In the genomic region with DNA sequence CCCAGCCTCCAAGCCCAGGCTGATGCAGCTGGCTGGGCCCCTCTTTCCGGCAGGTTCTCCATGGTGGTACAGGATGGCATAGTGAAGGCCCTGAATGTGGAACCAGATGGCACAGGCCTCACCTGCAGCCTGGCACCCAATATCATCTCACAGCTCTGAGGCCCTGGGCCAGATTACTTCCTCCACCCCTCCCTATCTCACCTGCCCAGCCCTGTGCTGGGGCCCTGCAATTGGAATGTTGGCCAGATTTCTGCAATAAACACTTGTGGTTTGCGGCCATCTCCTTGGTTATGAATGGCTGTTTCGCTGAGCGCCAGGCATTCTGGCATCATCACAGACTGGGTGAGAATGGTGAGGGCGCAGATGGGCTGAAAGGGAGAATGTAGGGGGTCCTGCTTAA, we compare ENCODE assay signal across 15 cellular contexts. TPM values are rescaled to one million over a fixed set of nuclear protein-coding genes. Genes with fewer than 3 reads are reported as not detected.
DNase-seq lines count a peak whose midpoint lies in the region; ATAC-seq and TF ChIP-seq lines count a peak whose summit lies in the region.
"Had no signal": no experiment of that assay in that cellular context is flagged by ENCODE, and none has a peak within 500 bp of the region (broad histone marks: within the 10 kb centered on the region; RNA-seq: fewer than 3 reads in every experiment).

No MANE protein-coding gene starts in this region.

- no peak for ATAC-seq in activated naive CD8-positive, alpha-beta T cell treated with anti-CD3 and anti-CD28 coated beads, Interleukin-2, amount 10 ng/mL, durations not matched to agents 7 days and 5 days (ENCODE audit: low read depth)
- no peak for ATAC-seq in HG03280 (IDR thresholded peaks at IDR 0.05; ENCODE audit: unreplicated experiment)
- ATAC-seq in GM21447 (IDR thresholded peaks at IDR 0.05; ENCODE audit: unreplicated experiment) = no peak
- ATAC-seq: GM23338, left ventricle myocardium superior had no signal

- POLR2A ChIA-PET in activated naive CD8-positive, alpha-beta T cell treated with anti-CD3 and anti-CD28 coated beads, Interleukin-2, amount 10 ng/mL, durations not matched to agents 7 days and 5 days (lab: Charles Lee) = interaction anchor here (0.7 to 1.0 kb wide), 2 partner anchors 10 to 445 kb away, joined by 3 to 4 read pairs; no protein-coding TSS in a partner anchor
- POLR2A ChIA-PET in OCI-LY7 (lab: Charles Lee) = interaction anchor here (0.6 kb wide), 1 partner anchor 21 kb away, joined by 5 read pairs; no protein-coding TSS in a partner anchor

- no TSS peak for BruUV-seq in OCI-LY7 (replicated peaks; lab: Mats Ljungman, UMichigan)

- H3K4me2 ChIP-seq in OCI-LY7 (ENCODE audit: low read length) = no peak overlapping the region
- H3K4me2 ChIP-seq: GM23338 had no signal

- H4K20me1 ChIP-seq in OCI-LY7 (ENCODE audit: insufficient read depth, low read length) = no peaks in the 10 kb centered on the region

- peaks cover 9 to 13% of the 10 kb centered on the region in 2 donors for H3K36me3 ChIP-seq in mucosa of rectum (ENCODE audit: control insufficient read depth in 2 of 2, insufficient read depth in 2 of 2, low read length in 2 of 2)
- H3K36me3 ChIP-seq in OCI-LY7 (ENCODE audit: insufficient read depth, low read length) = peaks cover 44% of the 10 kb centered on the region; the same call in 1 of the 2 replicates

- TF ChIP-seq CTCF in OCI-LY7 (conservative IDR thresholded peaks at IDR 0.05; ENCODE audit: low read length) = no peak

- no peaks in the 10 kb centered on the region for H3K9me2 ChIP-seq in OCI-LY7 (ENCODE audit: insufficient read depth, low read length)

- intact Hi-C loops in OCI-LY7 (cut with micrococcal nuclease; ENCODE audit: unreplicated experiment) = no loop called here

- H3K4me3 Mint-ChIP-seq in activated naive CD8-positive, alpha-beta T cell treated with anti-CD3 and anti-CD28 coated beads, Interleukin-2, amount 10 ng/mL, durations not matched to agents 7 days and 5 days = no peak overlapping the region
- H3K4me3 Mint-ChIP-seq in activated naive CD8-positive, alpha-beta T cell treated with anti-CD3 and anti-CD28 coated beads for 36 hours = no peak overlapping the region
- H3K4me3 Mint-ChIP-seq: activated naive CD4-positive, alpha-beta T cell treated with anti-CD3 and anti-CD28 coated beads for 36 hours; dendritic cell treated with granulocyte-macrophage colony-stimulating factor and Interleukin-4, amounts not matched to agents 40 ng/mL and 50 ng/mL, for 4 days; GM23338 had no signal

- no peak overlapping the region for H2AFZ ChIP-seq in OCI-LY7 (ENCODE audit: low read length)
- H2AFZ ChIP-seq: GM23338 had no signal

- H3K4me1 ChIP-seq in mucosa of rectum (ENCODE audit: control insufficient read depth in 2 of 2, insufficient read depth in 2 of 2, low read length in 2 of 2) (peaks cover 40 to 42% of the 10 kb centered on the region in 2 donors), OCI-LY7 (ENCODE audit: insufficient read depth, low read length, poor library complexity, severe bottlenecking) (peaks cover 13% of the 10 kb centered on the region)

- H3K4me3 ChIP-seq in mucosa of rectum (ENCODE audit: low read length in 2 of 2) (peak overlapping the region in 1 of 2 donors; percentile 13), OCI-LY7 (ENCODE audit: low read depth, low read length, poor library complexity, severe bottlenecking) (no peak overlapping the region)
- H3K4me3 ChIP-seq: GM23338 had no signal

- peak overlapping the region in 1 of 2 donors; percentile 45 for H3K9ac ChIP-seq in mucosa of rectum (ENCODE audit: low read depth in 1 of 2, low read length in 2 of 2)

- CTCF ChIA-PET in OCI-LY7 (lab: Charles Lee; ENCODE audit: unreplicated experiment) = no interaction called here

- peaks cover 6% of the 10 kb centered on the region for H3K36me3 Mint-ChIP-seq in activated naive CD8-positive, alpha-beta T cell treated with anti-CD3 and anti-CD28 coated beads, Interleukin-2, amount 10 ng/mL, durations not matched to agents 7 days and 5 days
- peaks cover 23% of the 10 kb centered on the region for H3K36me3 Mint-ChIP-seq in activated naive CD8-positive, alpha-beta T cell treated with anti-CD3 and anti-CD28 coated beads for 36 hours

- peak overlapping the region; percentile 2 for H3K27ac Mint-ChIP-seq in activated naive CD8-positive, alpha-beta T cell treated with anti-CD3 and anti-CD28 coated beads, Interleukin-2, amount 10 ng/mL, durations not matched to agents 7 days and 5 days
- H3K27ac Mint-ChIP-seq in activated naive CD8-positive, alpha-beta T cell treated with anti-CD3 and anti-CD28 coated beads for 36 hours = no peak overlapping the region
- H3K27ac Mint-ChIP-seq: activated naive CD4-positive, alpha-beta T cell treated with anti-CD3 and anti-CD28 coated beads for 36 hours; dendritic cell treated with granulocyte-macrophage colony-stimulating factor and Interleukin-4, amounts not matched to agents 40 ng/mL and 50 ng/mL, for 4 days; GM23338 had no signal

- peaks cover 17% of the 10 kb centered on the region; the same call in 1 of the 2 replicates for H3K79me2 ChIP-seq in OCI-LY7 (ENCODE audit: insufficient read depth, low read depth, low read length)

- H3K4me1 Mint-ChIP-seq in activated naive CD8-positive, alpha-beta T cell treated with anti-CD3 and anti-CD28 coated beads, Interleukin-2, amount 10 ng/mL, durations not matched to agents 7 days and 5 days = peaks cover 18% of the 10 kb centered on the region
- peaks cover 29% of the 10 kb centered on the region for H3K4me1 Mint-ChIP-seq in activated naive CD8-positive, alpha-beta T cell treated with anti-CD3 and anti-CD28 coated beads for 36 hours

- H3K27me3 Mint-ChIP-seq in activated naive CD8-positive, alpha-beta T cell treated with anti-CD3 and anti-CD28 coated beads, Interleukin-2, amount 10 ng/mL, durations not matched to agents 7 days and 5 days = no peaks in the 10 kb centered on the region
- H3K27me3 Mint-ChIP-seq in activated naive CD8-positive, alpha-beta T cell treated with anti-CD3 and anti-CD28 coated beads for 36 hours = no peaks in the 10 kb centered on the region
- H3K27me3 Mint-ChIP-seq: dendritic cell treated with granulocyte-macrophage colony-stimulating factor and Interleukin-4, amounts not matched to agents 40 ng/mL and 50 ng/mL, for 4 days had no signal

- H3K27me3 ChIP-seq in mucosa of rectum (ENCODE audit: control insufficient read depth in 2 of 2, insufficient read depth in 2 of 2, low read length in 2 of 2) = no peaks in the 10 kb centered on the region

- H3K27ac ChIP-seq in mucosa of rectum (ENCODE audit: low read depth in 2 of 2, low read length in 2 of 2) (peak overlapping the region; percentile 98 to 100), OCI-LY7 (ENCODE audit: low read depth, low read length, poor library complexity, severe bottlenecking) (no peak overlapping the region)

- no peaks in the 10 kb centered on the region for H3K9me3 Mint-ChIP-seq in activated naive CD8-positive, alpha-beta T cell treated with anti-CD3 and anti-CD28 coated beads, Interleukin-2, amount 10 ng/mL, durations not matched to agents 7 days and 5 days
- H3K9me3 Mint-ChIP-seq in activated naive CD8-positive, alpha-beta T cell treated with anti-CD3 and anti-CD28 coated beads for 36 hours = no peaks in the 10 kb centered on the region
- H3K9me3 Mint-ChIP-seq: activated naive CD4-positive, alpha-beta T cell treated with anti-CD3 and anti-CD28 coated beads for 36 hours; dendritic cell treated with granulocyte-macrophage colony-stimulating factor and Interleukin-4, amounts not matched to agents 40 ng/mL and 50 ng/mL, for 4 days; GM23338 had no signal

- no peak for DNase-seq in activated naive CD8-positive, alpha-beta T cell treated with anti-CD3 and anti-CD28 coated beads, Interleukin-2, amount 10 ng/mL, durations not matched to agents 7 days and 5 days
- no peak for DNase-seq in activated naive CD8-positive, alpha-beta T cell treated with anti-CD3 and anti-CD28 coated beads for 36 hours
- DNase-seq in cerebellar cortex (ENCODE audit: low spot score) (peak; percentile 54), NCI-H748 treated with DMSO at 0.1 percent for 48 hours (lab: John Stamatoyannopoulos, UW) (no peak), OCI-LY7 (ENCODE audit: low spot score) (no peak)
- DNase-seq: activated CD4-positive, alpha-beta T cell treated with anti-CD3 and anti-CD28 coated beads, Interleukin-2, amount 50 U/mL, for 4 hours; activated naive CD4-positive, alpha-beta T cell treated with anti-CD3 and anti-CD28 coated beads for 36 hours; NCI-H1105 had no signal

- no peaks in the 10 kb centered on the region for H3K9me3 ChIP-seq in mucosa of rectum (ENCODE audit: control insufficient read depth in 2 of 2, low read length in 2 of 2)
- H3K9me3 ChIP-seq in OCI-LY7 (ENCODE audit: low read length) = no peaks in the 10 kb centered on the region

RNA-seq across cellular contexts. Expression of a gene that starts 3.6 kb away (rescaled TPM):
- 10 to 100 TPM; 85.1 to 91.2 TPM for total RNA-seq in activated naive CD8-positive, alpha-beta T cell treated with anti-CD3 and anti-CD28 coated beads, Interleukin-2, amount 10 ng/mL, durations not matched to agents 7 days and 5 days
- 100 to 1,000 TPM; 111 to 116 TPM for total RNA-seq in activated naive CD8-positive, alpha-beta T cell treated with anti-CD3 and anti-CD28 coated beads for 36 hours
- 177 and 200 TPM in 2 replicates for total RNA-seq in OCI-LY7 (2014; rRNA removed; shearing (Covaris generic))
- 168 and 217 TPM in 2 replicates for total RNA-seq in OCI-LY7 (2022)

RNA-seq across cellular contexts. Expression of a gene that starts 4.2 kb away (rescaled TPM):
- total RNA-seq in activated naive CD8-positive, alpha-beta T cell treated with anti-CD3 and anti-CD28 coated beads, Interleukin-2, amount 10 ng/mL, durations not matched to agents 7 days and 5 days = 100 to 1,000 TPM; 140 to 151 TPM
- total RNA-seq in activated naive CD8-positive, alpha-beta T cell treated with anti-CD3 and anti-CD28 coated beads for 36 hours = 100 to 1,000 TPM; 235 to 248 TPM
- total RNA-seq in OCI-LY7 (2014; rRNA removed; shearing (Covaris generic)) = 322 and 414 TPM in 2 replicates
- total RNA-seq in OCI-LY7 (2022) = 198 and 205 TPM in 2 replicates

RNA-seq across cellular contexts. Expression of a gene that starts 16.2 kb away (rescaled TPM):
- total RNA-seq in activated naive CD8-positive, alpha-beta T cell treated with anti-CD3 and anti-CD28 coated beads, Interleukin-2, amount 10 ng/mL, durations not matched to agents 7 days and 5 days = 10 to 100 TPM; 33.9 to 35.1 TPM
- 10 to 100 TPM; 46.5 to 46.9 TPM for total RNA-seq in activated naive CD8-positive, alpha-beta T cell treated with anti-CD3 and anti-CD28 coated beads for 36 hours
- total RNA-seq in OCI-LY7 (2014; rRNA removed; shearing (Covaris generic)) = 28.6 and 42.3 TPM in 2 replicates
- 44.9 and 57.8 TPM in 2 replicates for total RNA-seq in OCI-LY7 (2022)

RNA-seq across cellular contexts. Expression of a gene that starts 18.5 kb away (rescaled TPM):
- 100 to 1,000 TPM; 132 to 142 TPM for total RNA-seq in activated naive CD8-positive, alpha-beta T cell treated with anti-CD3 and anti-CD28 coated beads, Interleukin-2, amount 10 ng/mL, durations not matched to agents 7 days and 5 days
- total RNA-seq in activated naive CD8-positive, alpha-beta T cell treated with anti-CD3 and anti-CD28 coated beads for 36 hours = 10 to 100 TPM; 73.5 to 74.5 TPM
- total RNA-seq in OCI-LY7 (2014; rRNA removed; shearing (Covaris generic)) = 40.7 and 44.1 TPM in 2 replicates
- total RNA-seq in OCI-LY7 (2022) = 61.5 and 67.2 TPM in 2 replicates

RNA-seq across cellular contexts. Expression of a gene that starts 21.4 kb away (rescaled TPM):
- total RNA-seq in activated naive CD8-positive, alpha-beta T cell treated with anti-CD3 and anti-CD28 coated beads, Interleukin-2, amount 10 ng/mL, durations not matched to agents 7 days and 5 days = not detected
- not detected for total RNA-seq in activated naive CD8-positive, alpha-beta T cell treated with anti-CD3 and anti-CD28 coated beads for 36 hours
- total RNA-seq in OCI-LY7 (2014; rRNA removed; shearing (Covaris generic)) = 0.38 and 3.2 TPM in 2 replicates
- 1.4 TPM in 1 of 2 replicates, not detected in the other for total RNA-seq in OCI-LY7 (2022)
- total RNA-seq: GM23338; left ventricle myocardium superior; T-helper 1 cell treated with Interleukin-12 subunit alpha and Interleukin-12 subunit beta and Interleukin-4 antibody, amounts not matched to agents 30 ng/mL and 1 ng/mL, for 36 hours had no signal
